10 cellular contexts compared by ENCODE assay signal in genomic region chr2:64482765-64483504, GRCh38. TPM values are rescaled to one million over a fixed set of nuclear protein-coding genes. Genes with fewer than 3 reads are reported as not detected.
DNase-seq lines count a peak whose midpoint lies in the region; ATAC-seq and TF ChIP-seq lines count a peak whose summit lies in the region.
"Had no signal": no experiment of that assay in that cellular context is flagged by ENCODE, and none has a peak within 500 bp of the region (broad histone marks: within the 10 kb centered on the region; RNA-seq: fewer than 3 reads in every experiment).

No MANE protein-coding gene starts in this region.

- no peaks in the 10 kb centered on the region for H3K27me3 ChIP-seq in Peyer's patch
- no peaks in the 10 kb centered on the region for H3K27me3 ChIP-seq in smooth muscle cell (ENCODE audit: low read depth)
- H3K27me3 ChIP-seq: upper lobe of left lung had no signal

- H3K4me3 ChIP-seq in Peyer's patch (no peak overlapping the region), smooth muscle cell (no peak overlapping the region)
- H3K4me3 ChIP-seq: upper lobe of left lung had no signal

- no peaks in the 10 kb centered on the region for H3F3A ChIP-seq in smooth muscle cell (ENCODE audit: low read depth)

- no peaks in the 10 kb centered on the region for H3K36me3 ChIP-seq in Peyer's patch
- no peaks in the 10 kb centered on the region for H3K36me3 ChIP-seq in smooth muscle cell (ENCODE audit: low read depth)
- H3K36me3 ChIP-seq: upper lobe of left lung had no signal

- DNase-seq in NCI-H748 (lab: John Stamatoyannopoulos, UW; ENCODE audit: unreplicated experiment) (peak; percentile 54), NCI-H748 treated with DMSO at 0.1 percent for 48 hours (lab: John Stamatoyannopoulos, UW) (no peak), Peyer's patch (peak in 2 of 3 donors; percentile 66 to 76), erythroblast (lab: John Stamatoyannopoulos, UW) (peak; percentile 12 to 24), smooth muscle cell (lab: John Stamatoyannopoulos, UW; ENCODE audit: unreplicated experiment) (no peak)
- DNase-seq: activated CD4-positive, alpha-beta T cell treated with anti-CD3 and anti-CD28 coated beads, Interleukin-2, amount 50 U/mL, for 1 hour had no signal

- H4K20me1 ChIP-seq in smooth muscle cell (ENCODE audit: low read depth), result no peaks in the 10 kb centered on the region

- no peak overlapping the region for H3K27ac ChIP-seq in Peyer's patch
- peak overlapping the region; percentile 4 for H3K27ac ChIP-seq in smooth muscle cell (ENCODE audit: low read depth)
- H3K27ac ChIP-seq: upper lobe of left lung had no signal

- no peak overlapping the region for H3K9ac ChIP-seq in smooth muscle cell (ENCODE audit: low read depth)

- TF ChIP-seq POLR2A in Peyer's patch (IDR thresholded peaks at IDR 0.05) (no peak), erythroblast (IDR thresholded peaks at IDR 0.05; ENCODE audit: low read length) (no peak)

- no peak overlapping the region for H2AFZ ChIP-seq in smooth muscle cell (ENCODE audit: low read depth)

- H3K4me1 ChIP-seq in Peyer's patch, result peaks cover 0 to 4% (median 0%) of the 10 kb centered on the region in 4 donors
- H3K4me1 ChIP-seq in smooth muscle cell (ENCODE audit: low read depth), result peaks cover 7% of the 10 kb centered on the region

- 15% methylated on average over 5 of the region's 5 CpGs for WGBS in smooth muscle cell (ENCODE audit: low lambda C conversion rate)

- H3K9me3 ChIP-seq in Peyer's patch (no peaks in the 10 kb centered on the region), smooth muscle cell (replicated peaks; ENCODE audit: low read depth) (no peaks in the 10 kb centered on the region)
- H3K9me3 ChIP-seq: upper lobe of left lung had no signal

- ATAC-seq in GM21447 (IDR thresholded peaks at IDR 0.05; ENCODE audit: unreplicated experiment) (no peak), HG03342 (IDR thresholded peaks at IDR 0.05; ENCODE audit: unreplicated experiment) (no peak), HG03521 (IDR thresholded peaks at IDR 0.05; ENCODE audit: unreplicated experiment) (no peak)

- no peak overlapping the region for H3K4me2 ChIP-seq in smooth muscle cell

- no peaks in the 10 kb centered on the region for H3K79me2 ChIP-seq in smooth muscle cell (ENCODE audit: low read depth)

- TF ChIP-seq CTCF in Peyer's patch (IDR thresholded peaks at IDR 0.05) (peak in 2 of 6 experiments; percentile 3 to 11), smooth muscle cell (IDR thresholded peaks at IDR 0.05; ENCODE audit: borderline replicate concordance, insufficient read depth, poor library complexity, severe bottlenecking) (no peak)

RNA-seq across cellular contexts. Expression of gene LGALSL, which starts 29.0 kb away (rescaled TPM):
- total RNA-seq in Peyer's patch (10 to 100 TPM; 17.8 to 56.1 (median 31.5) TPM), smooth muscle cell (9.4 and 13.9 TPM in 2 replicates)
- 8.1 and 9.9 TPM in 2 replicates for polyA plus RNA-seq in smooth muscle cell

RNA-seq across cellular contexts. Expression of gene AFTPH, which starts 41.2 kb away (rescaled TPM):
- total RNA-seq in Peyer's patch (10 to 100 TPM; 41.7 to 79.0 (median 69.3) TPM), smooth muscle cell (26.3 and 30.8 TPM in 2 replicates)
- 5.2 and 5.5 TPM in 2 replicates for polyA plus RNA-seq in smooth muscle cell

Comparison
In these comparisons a context has a peak if more than half of its experiments do, and no peak if none do; other contexts are left out.
1. DNase-seq: peak in NCI-H748 (single experiment), Peyer's patch (2 of 3) and erythroblast (2 of 2); none in NCI-H748 treated with DMSO at 0.1 percent for 48 hours (single experiment) and smooth muscle cell (single experiment).